19 cellular contexts compared by ENCODE assay signal in genomic region chr20:11101696-11102095, GRCh38.
DNase-seq lines count a peak whose midpoint lies in the region; ATAC-seq, FAIRE-seq and TF ChIP-seq lines count a peak whose summit lies in the region.
"Had no signal": no experiment of that assay in that cellular context is flagged by ENCODE, and none has a peak within 500 bp of the region (broad histone marks: within the 10 kb centered on the region; RNA-seq: fewer than 3 reads in every experiment).

No MANE protein-coding gene starts in this region.

- H4K20me1 ChIP-seq in HepG2 (ENCODE audit: insufficient read depth, low read length) = no peaks in the 10 kb centered on the region
- H4K20me1 ChIP-seq: BLaER1 treated with 17β-estradiol and CSF1 and Interleukin-3, amounts not matched to agents 10 nM and 100 nM had no signal

- no peaks in the 10 kb centered on the region for H3K4me1 ChIP-seq in HepG2 (ENCODE audit: insufficient read depth, low read length)
- H3K4me1 ChIP-seq in right lobe of liver = no peaks in the 10 kb centered on the region
- H3K4me1 ChIP-seq: Caco-2, HAP-1 had no signal

- H3K27ac ChIP-seq in HepG2 (ENCODE audit: extremely low read length, insufficient read depth, low read length) = no peak overlapping the region
- no peak overlapping the region for H3K27ac ChIP-seq in right lobe of liver
- peak overlapping the region; percentile 26 for H3K27ac ChIP-seq in epithelial cell of prostate
- H3K27ac ChIP-seq: GM23248 had no signal

- no peak overlapping the region for H2AFZ ChIP-seq in HepG2 (ENCODE audit: low read length)
- H2AFZ ChIP-seq: GM23248 had no signal

- POLR2A ChIA-PET in HepG2 (lab: Yijun Ruan, JAX) = no interaction called here

- intact Hi-C loops in HepG2 (cut with micrococcal nuclease; ENCODE audit: unreplicated experiment) = no loop called here
- intact Hi-C loops in right lobe of liver (cut with DNase I) = no loop called here

- H3K4me3 ChIP-seq in HepG2 (replicated peaks in 1 of 3; ENCODE audit: insufficient read depth in 1 of 3, low read depth in 2 of 3, low read length in 3 of 3) = no peak overlapping the region
- no peak overlapping the region for H3K4me3 ChIP-seq in right lobe of liver
- H3K4me3 ChIP-seq: BLaER1 treated with 17β-estradiol and CSF1 and Interleukin-3, amounts not matched to agents 10 nM and 100 nM; GM23248; HAP-1 had no signal

- H3K27me3 ChIP-seq in HepG2 (ENCODE audit: control insufficient read depth in 1 of 2, insufficient read depth in 2 of 2, low read length in 2 of 2) (no peaks in the 10 kb centered on the region), right lobe of liver (no peaks in the 10 kb centered on the region)
- H3K27me3 ChIP-seq: BLaER1 treated with 17β-estradiol and CSF1 and Interleukin-3, amounts not matched to agents 10 nM and 100 nM had no signal

- in situ Hi-C loops in HepG2 (cut with HindIII; ENCODE audit: extremely low pct_ligation_motif_present, low pct_unique_long_range_greater_than_20kb) = no loop called here

- TF ChIP-seq POLR2A in HepG2 (IDR thresholded peaks at IDR 0.05; ENCODE audit: insufficient read depth in 1 of 2, low read depth in 2 of 2, low read length in 2 of 2) = no peak
- TF ChIP-seq POLR2A in right lobe of liver (IDR thresholded peaks at IDR 0.05) = no peak

- no peaks in the 10 kb centered on the region for H3K4me1 Mint-ChIP-seq in IgD-negative memory B cell
- H3K4me1 Mint-ChIP-seq: B cell had no signal

- H3K4me3 Mint-ChIP-seq in IgD-negative memory B cell = no peak overlapping the region
- H3K4me3 Mint-ChIP-seq: B cell; CD4-positive, alpha-beta T cell had no signal

- TF ChIP-seq EP300 in HepG2 (IDR thresholded peaks at IDR 0.05; ENCODE audit: low read depth in 2 of 2, low read length in 2 of 2) (no peak), HepG2 (CRISPR knock-in tag; IDR thresholded peaks at IDR 0.05; ENCODE audit: borderline replicate concordance) (no peak)

- no peak for TF ChIP-seq RAD21 in HepG2 (CRISPR knock-in tag; IDR thresholded peaks at IDR 0.05)

- TF ChIP-seq CTCF in HepG2 (CRISPR knock-in tag; IDR thresholded peaks at IDR 0.05) (no peak), right lobe of liver (IDR thresholded peaks at IDR 0.05) (no peak)

- no peaks in the 10 kb centered on the region for H3K27me3 Mint-ChIP-seq in IgD-negative memory B cell
- H3K27me3 Mint-ChIP-seq: B cell; CD4-positive, alpha-beta T cell had no signal

- DNase-seq in HepG2 (ENCODE audit: low spot score) (no peak), right lobe of liver (no peak), epithelial cell of prostate (ENCODE audit: low read depth, low spot score) (no peak), cerebellum (ENCODE audit: low spot score) (no peak), retina (no peak), NCI-H1092 treated with DMSO at 0.1 percent for 48 hours (lab: John Stamatoyannopoulos, UW) (no peak)
- DNase-seq: 8988T; Caco-2; CD4-positive, alpha-beta T cell; DMS153; DMS79; GDM1 had no signal

- H3K27ac Mint-ChIP-seq in IgD-negative memory B cell = peak overlapping the region in 2 of 3 donors; percentile 37 to 40
- H3K27ac Mint-ChIP-seq: B cell; CD4-positive, alpha-beta T cell had no signal

- BruUV-seq in HepG2 (replicated peaks; lab: Mats Ljungman, UMichigan) = no TSS peak

- H3K9ac ChIP-seq in HepG2 (ENCODE audit: insufficient read depth, low read depth, low read length) = no peak overlapping the region
- H3K9ac ChIP-seq: BLaER1 treated with 17β-estradiol and CSF1 and Interleukin-3, amounts not matched to agents 10 nM and 100 nM; GM23248 had no signal

- ATAC-seq in HepG2 (no peak), right lobe of liver (no peak), GM18520 (IDR thresholded peaks at IDR 0.05; ENCODE audit: unreplicated experiment) (no peak)

- H3K36me3 ChIP-seq in HepG2 (replicated peaks in 1 of 2; ENCODE audit: control insufficient read depth in 1 of 2, insufficient read depth in 2 of 2, low read length in 2 of 2) (no peaks in the 10 kb centered on the region; a peak in 1 of 5 replicates), right lobe of liver (no peaks in the 10 kb centered on the region)
- H3K36me3 ChIP-seq: BLaER1 treated with 17β-estradiol and CSF1 and Interleukin-3, amounts not matched to agents 10 nM and 100 nM; HAP-1 had no signal

- H3K4me2 ChIP-seq in HepG2 (ENCODE audit: low read depth, low read length) = no peak overlapping the region

- no peaks in the 10 kb centered on the region for H3K79me2 ChIP-seq in HepG2 (ENCODE audit: insufficient read depth, low read length)

- H3K36me3 Mint-ChIP-seq in IgD-negative memory B cell = no peaks in the 10 kb centered on the region

- 40% methylated on average over 7 of the region's 7 CpGs for WGBS in HepG2 (ENCODE audit: low lambda C conversion rate)
- WGBS in right lobe of liver (ENCODE audit: insufficient coverage, low coverage, low lambda C conversion rate, missing lambda C conversion rate) = 66% methylated on average over 5 of the region's 7 CpGs

- CTCF ChIA-PET in HepG2 (lab: Yijun Ruan, JAX; ENCODE audit: low intra/inter-chr PET ratio, low total read pairs) = no interaction called here

- no peak for FAIRE-seq in HepG2 (lab: Jason Lieb, UNC)
- FAIRE-seq: GM12892 had no signal

- no peaks in the 10 kb centered on the region for H3K9me3 ChIP-seq in HepG2 (ENCODE audit: low read length)
- no peaks in the 10 kb centered on the region for H3K9me3 ChIP-seq in right lobe of liver
- H3K9me3 ChIP-seq: Caco-2, HAP-1 had no signal

- peaks cover 0 to 6% (median 2%) of the 10 kb centered on the region in 3 donors for H3K9me3 Mint-ChIP-seq in IgD-negative memory B cell

TF ChIP-seq in HepG2, 621 proteins besides CTCF, POLR2A, EP300 and RAD21:
- TF ChIP-seq NFKB2 (CRISPR knock-in tag; IDR thresholded peaks at IDR 0.05; ENCODE audit: borderline replicate concordance) (no peak), SSRP1 (CRISPR knock-in tag; IDR thresholded peaks at IDR 0.05) (no peak), ZKSCAN5 (CRISPR knock-in tag; IDR thresholded peaks at IDR 0.05) (no peak), MNT (IDR thresholded peaks at IDR 0.05) (peak; percentile 85), PATZ1 (CRISPR knock-in tag; IDR thresholded peaks at IDR 0.05) (no peak)
TF ChIP-seq in HepG2: peak in this region for 1.
